Comparison of ENCODE assay signal across 8 cellular contexts in genomic region chr19:52962394-52963228, GRCh38. TPM values are rescaled to one million over a fixed set of nuclear protein-coding genes. Genes with fewer than 3 reads are reported as not detected.
DNase-seq lines count a peak whose midpoint lies in the region; ATAC-seq and TF ChIP-seq lines count a peak whose summit lies in the region.

TSS of gene ZNF816 (minus strand) at chr19:52962881. CDS start at chr19:52956089, 6,792 bp downstream.

- H3K36me3 Mint-ChIP-seq in CD14-positive monocyte, result peaks cover 23 to 38% of the 10 kb centered on the region in 2 donors
- peaks cover 53% of the 10 kb centered on the region for H3K36me3 Mint-ChIP-seq in activated CD8-positive, alpha-beta T cell treated with anti-CD3 and anti-CD28 coated beads, Interleukin-2, amount 10 ng/mL, durations not matched to agents 7 days and 5 days (ENCODE audit: low read depth)

- no peak for TF ChIP-seq CTCF in CD14-positive monocyte (IDR thresholded peaks at IDR 0.05)

- DNase-seq in CD14-positive monocyte (ENCODE audit: low spot score), result peak; percentile 97
- peak; percentile 78 for DNase-seq in NCI-H82 treated with DMSO at 0.1 percent for 48 hours (lab: John Stamatoyannopoulos, UW; ENCODE audit: unreplicated experiment)
- DNase-seq in activated CD8-positive, alpha-beta T cell treated with anti-CD3 and anti-CD28 coated beads, Interleukin-2, amount 10 ng/mL, durations not matched to agents 7 days and 5 days, result peak; percentile 100
- DNase-seq in effector CD4-positive, alpha-beta T cell, result peak; percentile 98
- DNase-seq in lung microvascular endothelial cell (ENCODE audit: low read depth in 2 of 2), result peak; percentile 82 to 94
- peak; percentile 98 to 99 (median 98) for DNase-seq in stimulated activated CD4-positive, alpha-beta T cell treated with anti-CD3 and anti-CD28 coated beads, TNF-alpha, amount 100 ng/mL, for 24 hours (ENCODE audit: low read depth in 3 of 3)

- H3K27me3 Mint-ChIP-seq in CD14-positive monocyte (ENCODE audit: low read depth in 3 of 3), result no peaks in the 10 kb centered on the region
- no peaks in the 10 kb centered on the region for H3K27me3 Mint-ChIP-seq in activated CD8-positive, alpha-beta T cell treated with anti-CD3 and anti-CD28 coated beads, Interleukin-2, amount 10 ng/mL, durations not matched to agents 7 days and 5 days (ENCODE audit: low read depth)

- ATAC-seq in GM19372 (IDR thresholded peaks at IDR 0.05; ENCODE audit: low read depth, unreplicated experiment) (peak; percentile 98), HG03520 (IDR thresholded peaks at IDR 0.05; ENCODE audit: unreplicated experiment) (peak; percentile 96)
- peak; percentile 100 for ATAC-seq in activated CD8-positive, alpha-beta T cell treated with anti-CD3 and anti-CD28 coated beads, Interleukin-2, amount 10 ng/mL, durations not matched to agents 7 days and 5 days

- peaks cover 22% of the 10 kb centered on the region for H3K4me1 Mint-ChIP-seq in CD14-positive monocyte
- peaks cover 31% of the 10 kb centered on the region for H3K4me1 Mint-ChIP-seq in activated CD8-positive, alpha-beta T cell treated with anti-CD3 and anti-CD28 coated beads, Interleukin-2, amount 10 ng/mL, durations not matched to agents 7 days and 5 days (ENCODE audit: low read depth)

- POLR2A ChIA-PET in activated CD8-positive, alpha-beta T cell treated with anti-CD3 and anti-CD28 coated beads, Interleukin-2, amount 10 ng/mL, durations not matched to agents 7 days and 5 days (lab: Charles Lee), result interaction anchor here (0.9 to 1.6 kb wide), 2 partner anchors 12 to 141 kb away, joined by 3 to 6 read pairs; partner anchors contain the start of gene ZNF28

- H3K4me3 Mint-ChIP-seq in CD14-positive monocyte, result peak within 1 kb of the TSS; percentile 98 to 99
- peak within 1 kb of the TSS; percentile 98 for H3K4me3 Mint-ChIP-seq in activated CD8-positive, alpha-beta T cell treated with anti-CD3 and anti-CD28 coated beads, Interleukin-2, amount 10 ng/mL, durations not matched to agents 7 days and 5 days

- H3K27ac Mint-ChIP-seq in CD14-positive monocyte, result peak within 1 kb of the TSS; percentile 83 to 93 (median 90)
- peak within 1 kb of the TSS; percentile 98 for H3K27ac Mint-ChIP-seq in activated CD8-positive, alpha-beta T cell treated with anti-CD3 and anti-CD28 coated beads, Interleukin-2, amount 10 ng/mL, durations not matched to agents 7 days and 5 days

- CTCF ChIA-PET in activated CD8-positive, alpha-beta T cell treated with anti-CD3 and anti-CD28 coated beads, Interleukin-2, amount 10 ng/mL, durations not matched to agents 7 days and 5 days (lab: Charles Lee), result interaction anchor here (0.9 to 1.3 kb wide), 2 partner anchors 25 to 714 kb away, joined by 3 read pairs; no protein-coding TSS in a partner anchor

- intact Hi-C loops in CD14-positive monocyte (cut with micrococcal nuclease), result loop anchor here (1.0 to 10.0 kb wide), 9 partner anchors 20 to 432 kb away; partner anchors contain the start of genes ZNF888 (in 2 of the 2), ZNF160 (in 1 of the 2), ZNF320 (in 1 of the 2) and ZNF611 (in 1 of the 2)

- peaks cover 36 to 61% (median 52%) of the 10 kb centered on the region in 7 donors for H3K9me3 Mint-ChIP-seq in CD14-positive monocyte
- H3K9me3 Mint-ChIP-seq in activated CD8-positive, alpha-beta T cell treated with anti-CD3 and anti-CD28 coated beads, Interleukin-2, amount 10 ng/mL, durations not matched to agents 7 days and 5 days (ENCODE audit: insufficient read depth), result peaks cover 32% of the 10 kb centered on the region

RNA-seq across cellular contexts. Expression of gene ZNF816, which starts in this region (rescaled TPM):
- 1 to 10 TPM; 2.0 to 4.3 TPM for polyA plus RNA-seq in CD14-positive monocyte
- 10 to 100 TPM; 11.2 to 12.9 TPM for total RNA-seq in activated CD8-positive, alpha-beta T cell treated with anti-CD3 and anti-CD28 coated beads, Interleukin-2, amount 10 ng/mL, durations not matched to agents 7 days and 5 days
- 4.6 and 6.5 TPM in 2 replicates for total RNA-seq in lung microvascular endothelial cell

Comparison
In these comparisons a context has a peak if more than half of its experiments do, and no peak if none do; other contexts are left out.
1. Peak in every context shown above with its lines: DNase-seq and ATAC-seq.